6 cellular contexts compared by ENCODE assay signal in genomic region chr5:140796072-140796717, GRCh38. TPM values are rescaled to one million over a fixed set of nuclear protein-coding genes. Genes with fewer than 3 reads are reported as not detected.
"Had no signal": no experiment of that assay in that cellular context is flagged by ENCODE, and none has a peak within 500 bp of the region (broad histone marks: within the 10 kb centered on the region; RNA-seq: fewer than 3 reads in every experiment).

No MANE protein-coding gene starts in this region.

RNA-seq across cellular contexts. Expression of gene PCDHA2, which starts 1.5 kb away (rescaled TPM):
- total RNA-seq: LHCN-M2, MCF 10A, OCI-LY7, PC-3, Right ventricle myocardium inferior, SJSA1 had no signal

RNA-seq across cellular contexts. Expression of gene PCDHA3, which starts 4.7 kb away (rescaled TPM):
- total RNA-seq: MCF 10A, OCI-LY7, PC-3 had no signal

RNA-seq across cellular contexts. Expression of gene PCDHA1, which starts 10.3 kb away (rescaled TPM):
- total RNA-seq: MCF 10A, OCI-LY7, PC-3, Right ventricle myocardium inferior, SJSA1 had no signal

RNA-seq across cellular contexts. Expression of gene PCDHA4, which starts 10.7 kb away (rescaled TPM):
- total RNA-seq: OCI-LY7 had no signal

RNA-seq across cellular contexts. Expression of gene PCDHA5, which starts 25.2 kb away (rescaled TPM):
- total RNA-seq: LHCN-M2, OCI-LY7, SJSA1 had no signal
